Comparison of ENCODE assay signal across 2 cellular contexts in genomic region chr5:39024005-39024404, GRCh38.
TF ChIP-seq lines count a peak whose summit lies in the region.

No MANE protein-coding gene starts in this region.

TF ChIP-seq in SK-N-SH treated with all-trans-retinoic acid at 6 μM for 48 hours, 23 proteins besides CTCF, POLR2A, EP300 and RAD21 (continued from another document):
- TF ChIP-seq, protein P1, sequence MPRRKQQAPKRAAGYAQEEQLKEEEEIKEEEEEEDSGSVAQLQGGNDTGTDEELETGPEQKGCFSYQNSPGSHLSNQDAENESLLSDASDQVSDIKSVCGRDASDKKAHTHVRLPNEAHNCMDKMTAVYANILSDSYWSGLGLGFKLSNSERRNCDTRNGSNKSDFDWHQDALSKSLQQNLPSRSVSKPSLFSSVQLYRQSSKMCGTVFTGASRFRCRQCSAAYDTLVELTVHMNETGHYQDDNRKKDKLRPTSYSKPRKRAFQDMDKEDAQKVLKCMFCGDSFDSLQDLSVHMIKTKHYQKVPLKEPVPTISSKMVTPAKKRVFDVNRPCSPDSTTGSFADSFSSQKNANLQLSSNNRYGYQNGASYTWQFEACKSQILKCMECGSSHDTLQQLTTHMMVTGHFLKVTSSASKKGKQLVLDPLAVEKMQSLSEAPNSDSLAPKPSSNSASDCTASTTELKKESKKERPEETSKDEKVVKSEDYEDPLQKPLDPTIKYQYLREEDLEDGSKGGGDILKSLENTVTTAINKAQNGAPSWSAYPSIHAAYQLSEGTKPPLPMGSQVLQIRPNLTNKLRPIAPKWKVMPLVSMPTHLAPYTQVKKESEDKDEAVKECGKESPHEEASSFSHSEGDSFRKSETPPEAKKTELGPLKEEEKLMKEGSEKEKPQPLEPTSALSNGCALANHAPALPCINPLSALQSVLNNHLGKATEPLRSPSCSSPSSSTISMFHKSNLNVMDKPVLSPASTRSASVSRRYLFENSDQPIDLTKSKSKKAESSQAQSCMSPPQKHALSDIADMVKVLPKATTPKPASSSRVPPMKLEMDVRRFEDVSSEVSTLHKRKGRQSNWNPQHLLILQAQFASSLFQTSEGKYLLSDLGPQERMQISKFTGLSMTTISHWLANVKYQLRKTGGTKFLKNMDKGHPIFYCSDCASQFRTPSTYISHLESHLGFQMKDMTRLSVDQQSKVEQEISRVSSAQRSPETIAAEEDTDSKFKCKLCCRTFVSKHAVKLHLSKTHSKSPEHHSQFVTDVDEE (CRISPR knock-in tag; IDR thresholded peaks at IDR 0.05) = no peak
- TF ChIP-seq ISL1 (CRISPR knock-in tag; IDR thresholded peaks at IDR 0.05) (no peak), TCF4 (CRISPR knock-in tag; IDR thresholded peaks at IDR 0.05; ENCODE audit: borderline replicate concordance) (no peak), PPARA (CRISPR knock-in tag; IDR thresholded peaks at IDR 0.05; ENCODE audit: borderline replicate concordance) (no peak), PATZ1 (CRISPR knock-in tag; IDR thresholded peaks at IDR 0.05; ENCODE audit: borderline replicate concordance) (no peak), GLIS3 (CRISPR knock-in tag; IDR thresholded peaks at IDR 0.05) (no peak), ZC3H10 (CRISPR knock-in tag; IDR thresholded peaks at IDR 0.05) (no peak), BACH2 (CRISPR knock-in tag; IDR thresholded peaks at IDR 0.05; ENCODE audit: borderline replicate concordance) (no peak), OSR1 (CRISPR knock-in tag; IDR thresholded peaks at IDR 0.05) (no peak), CREB5 (CRISPR knock-in tag; IDR thresholded peaks at IDR 0.05; ENCODE audit: low read depth) (no peak), ARNTL (CRISPR knock-in tag; IDR thresholded peaks at IDR 0.05; ENCODE audit: borderline replicate concordance, low read depth) (no peak)

TF ChIP-seq in SK-N-SH, 30 proteins besides CTCF, POLR2A, EP300 and RAD21 (continued from another document):
- TF ChIP-seq ELF1 (IDR thresholded peaks at IDR 0.05) (no peak), FOSL2 (IDR thresholded peaks at IDR 0.05; ENCODE audit: borderline replicate concordance, low read depth) (no peak), SMC3 (IDR thresholded peaks at IDR 0.05; ENCODE audit: low read depth, low read length) (no peak), GATA2 (CRISPR knock-in tag; IDR thresholded peaks at IDR 0.05) (no peak), SIN3A (IDR thresholded peaks at IDR 0.05; ENCODE audit: borderline replicate concordance, low read depth, low read length) (no peak), TEAD4 (IDR thresholded peaks at IDR 0.05; ENCODE audit: borderline replicate concordance, insufficient read depth) (no peak)
